In the genomic region with DNA sequence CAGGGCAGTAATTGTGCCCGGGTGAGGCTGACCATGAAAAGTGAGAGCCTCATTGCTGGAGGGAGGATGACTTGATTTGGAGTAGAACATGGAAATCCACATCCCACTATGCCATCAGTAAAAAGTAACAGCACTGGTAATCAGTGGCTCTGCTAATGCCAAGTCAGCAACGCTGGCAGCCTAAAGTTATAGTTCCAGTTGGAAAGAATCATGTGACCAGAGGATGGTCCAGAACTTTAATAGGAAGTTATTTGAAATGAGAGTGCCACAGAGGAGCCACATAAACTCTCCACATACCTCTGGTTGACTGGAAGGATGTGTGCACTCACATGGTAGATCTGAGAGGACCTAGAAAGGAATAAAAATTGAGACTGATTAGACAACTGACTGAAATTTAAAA, we compare ENCODE assay signal across 2 cellular contexts.
TF ChIP-seq lines count a peak whose summit lies in the region.

No MANE protein-coding gene starts in this region.

TF ChIP-seq in HepG2, 621 proteins besides CTCF, POLR2A, EP300 and RAD21:
- TF ChIP-seq MAFF (IDR thresholded peaks at IDR 0.05; ENCODE audit: low read depth, low read length) (0 out of 2 replicates have a peak, but pooled peaks have one; percentile 14), MAFK (conservative IDR thresholded peaks at IDR 0.05 in 1 of 2, IDR thresholded peaks at IDR 0.05 in 1 of 2; ENCODE audit: low read length in 2 of 2) (peak; percentile 27 to 53; a peak in 2 of 4 replicates)
- TF ChIP-seq, protein P1, sequence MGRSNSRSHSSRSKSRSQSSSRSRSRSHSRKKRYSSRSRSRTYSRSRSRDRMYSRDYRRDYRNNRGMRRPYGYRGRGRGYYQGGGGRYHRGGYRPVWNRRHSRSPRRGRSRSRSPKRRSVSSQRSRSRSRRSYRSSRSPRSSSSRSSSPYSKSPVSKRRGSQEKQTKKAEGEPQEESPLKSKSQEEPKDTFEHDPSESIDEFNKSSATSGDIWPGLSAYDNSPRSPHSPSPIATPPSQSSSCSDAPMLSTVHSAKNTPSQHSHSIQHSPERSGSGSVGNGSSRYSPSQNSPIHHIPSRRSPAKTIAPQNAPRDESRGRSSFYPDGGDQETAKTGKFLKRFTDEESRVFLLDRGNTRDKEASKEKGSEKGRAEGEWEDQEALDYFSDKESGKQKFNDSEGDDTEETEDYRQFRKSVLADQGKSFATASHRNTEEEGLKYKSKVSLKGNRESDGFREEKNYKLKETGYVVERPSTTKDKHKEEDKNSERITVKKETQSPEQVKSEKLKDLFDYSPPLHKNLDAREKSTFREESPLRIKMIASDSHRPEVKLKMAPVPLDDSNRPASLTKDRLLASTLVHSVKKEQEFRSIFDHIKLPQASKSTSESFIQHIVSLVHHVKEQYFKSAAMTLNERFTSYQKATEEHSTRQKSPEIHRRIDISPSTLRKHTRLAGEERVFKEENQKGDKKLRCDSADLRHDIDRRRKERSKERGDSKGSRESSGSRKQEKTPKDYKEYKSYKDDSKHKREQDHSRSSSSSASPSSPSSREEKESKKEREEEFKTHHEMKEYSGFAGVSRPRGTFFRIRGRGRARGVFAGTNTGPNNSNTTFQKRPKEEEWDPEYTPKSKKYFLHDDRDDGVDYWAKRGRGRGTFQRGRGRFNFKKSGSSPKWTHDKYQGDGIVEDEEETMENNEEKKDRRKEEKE (IDR thresholded peaks at IDR 0.05): no peak

TF ChIP-seq in K562, 482 proteins besides CTCF, POLR2A, EP300 and RAD21:
- no peak for TF ChIP-seq POLR2B (IDR thresholded peaks at IDR 0.05; ENCODE audit: low read depth, partially characterized antibody)
- no peak for TF ChIP-seq PTRF (tag; IDR thresholded peaks at IDR 0.05)
- TF ChIP-seq, protein P2, sequence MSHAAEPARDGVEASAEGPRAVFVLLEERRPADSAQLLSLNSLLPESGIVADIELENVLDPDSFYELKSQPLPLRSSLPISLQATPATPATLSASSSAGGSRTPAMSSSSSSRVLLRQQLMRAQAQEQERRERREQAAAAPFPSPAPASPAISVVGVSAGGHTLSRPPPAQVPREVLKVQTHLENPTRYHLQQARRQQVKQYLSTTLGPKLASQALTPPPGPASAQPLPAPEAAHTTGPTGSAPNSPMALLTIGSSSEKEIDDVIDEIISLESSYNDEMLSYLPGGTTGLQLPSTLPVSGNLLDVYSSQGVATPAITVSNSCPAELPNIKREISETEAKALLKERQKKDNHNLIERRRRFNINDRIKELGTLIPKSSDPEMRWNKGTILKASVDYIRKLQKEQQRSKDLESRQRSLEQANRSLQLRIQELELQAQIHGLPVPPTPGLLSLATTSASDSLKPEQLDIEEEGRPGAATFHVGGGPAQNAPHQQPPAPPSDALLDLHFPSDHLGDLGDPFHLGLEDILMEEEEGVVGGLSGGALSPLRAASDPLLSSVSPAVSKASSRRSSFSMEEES (CRISPR knock-in tag; IDR thresholded peaks at IDR 0.05): peak; percentile 59; the same call in 1 of the 2 replicates
- no peak for TF ChIP-seq TSC22D4 (tag; IDR thresholded peaks at IDR 0.05)
- TF ChIP-seq, protein P3, sequence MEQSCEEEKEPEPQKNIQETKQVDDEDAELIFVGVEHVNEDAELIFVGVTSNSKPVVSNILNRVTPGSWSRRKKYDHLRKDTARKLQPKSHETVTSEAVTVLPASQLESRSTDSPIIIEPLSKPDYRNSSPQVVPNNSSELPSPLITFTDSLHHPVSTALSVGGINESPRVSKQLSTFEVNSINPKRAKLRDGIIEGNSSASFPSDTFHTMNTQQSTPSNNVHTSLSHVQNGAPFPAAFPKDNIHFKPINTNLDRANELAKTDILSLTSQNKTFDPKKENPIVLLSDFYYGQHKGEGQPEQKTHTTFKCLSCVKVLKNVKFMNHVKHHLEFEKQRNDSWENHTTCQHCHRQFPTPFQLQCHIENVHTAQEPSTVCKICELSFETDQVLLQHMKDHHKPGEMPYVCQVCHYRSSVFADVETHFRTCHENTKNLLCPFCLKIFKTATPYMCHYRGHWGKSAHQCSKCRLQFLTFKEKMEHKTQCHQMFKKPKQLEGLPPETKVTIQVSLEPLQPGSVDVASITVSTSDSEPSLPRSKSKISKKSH (CRISPR knock-in tag; IDR thresholded peaks at IDR 0.05): no peak
- peak; percentile 10; the same call in 1 of the 2 replicates for TF ChIP-seq ZNF316 (IDR thresholded peaks at IDR 0.05)
TF ChIP-seq in K562: peak in this region for 2.
